8 cellular contexts compared by ENCODE assay signal in genomic region chr16:3400779-3401688, GRCh38. TPM values are rescaled to one million over a fixed set of nuclear protein-coding genes. Genes with fewer than 3 reads are reported as not detected.
A peak's percentile ranks its signal among the peaks of the same experiment; 100 is the strongest.
DNase-seq lines count a peak whose midpoint lies in the region; ATAC-seq and TF ChIP-seq lines count a peak whose summit lies in the region.

TSS of gene ZNF174 (plus strand) at chr16:3401215. CDS start at chr16:3402005, 790 bp downstream.
TSS of gene ZSCAN32 (minus strand) at chr16:3401004. CDS start at chr16:3397557, 3,447 bp downstream.

- H3K27me3 Mint-ChIP-seq in activated CD4-positive, alpha-beta T cell treated with anti-CD3 and anti-CD28 coated beads for 36 hours: no peaks in the 10 kb centered on the region

- H3K27ac ChIP-seq in cingulate gyrus (ENCODE audit: low read depth, low read length): peak within 1 kb of the TSS; percentile 60
- peak within 1 kb of the TSS; percentile 59 for H3K27ac ChIP-seq in layer of hippocampus (ENCODE audit: low read depth, low read length)

- no peaks in the 10 kb centered on the region for H3K27me3 ChIP-seq in BE2C
- no peaks in the 10 kb centered on the region for H3K27me3 ChIP-seq in layer of hippocampus (ENCODE audit: control insufficient read depth, insufficient read depth, low read length)

- peak within 1 kb of the TSS; percentile 91 for H3K4me3 Mint-ChIP-seq in activated CD4-positive, alpha-beta T cell treated with anti-CD3 and anti-CD28 coated beads for 36 hours

- H3K4me1 ChIP-seq in BE2C: no peaks in the 10 kb centered on the region

- CTCF ChIA-PET in activated CD4-positive, alpha-beta T cell treated with anti-CD3 and anti-CD28 coated beads for 36 hours (lab: Charles Lee): interaction anchor here (0.7 to 1.4 kb wide), 5 partner anchors 8 to 266 kb away, joined by 3 to 6 read pairs (median 3); partner anchors contain the start of genes NAA60, ZNF213 and ZNF597

- peak; percentile 96 for ATAC-seq in HG03442 (IDR thresholded peaks at IDR 0.05; ENCODE audit: unreplicated experiment)
- ATAC-seq in activated CD4-positive, alpha-beta T cell treated with anti-CD3 and anti-CD28 coated beads for 36 hours: peak; percentile 99

- intact Hi-C loops in activated CD4-positive, alpha-beta T cell treated with anti-CD3 and anti-CD28 coated beads for 36 hours (cut with DNase I, micrococcal nuclease): loop anchor here (1.0 to 5.0 kb wide), 12 partner anchors 36 to 277 kb away; partner anchors contain the start of genes ZNF263 (in 2 of the 2), CLUAP1 (in 1 of the 2), NAA60 (in 1 of the 2) and SLX4 (in 1 of the 2)

- no peaks in the 10 kb centered on the region for H3K9me3 ChIP-seq in BE2C

- POLR2A ChIA-PET in activated CD4-positive, alpha-beta T cell treated with anti-CD3 and anti-CD28 coated beads for 36 hours (lab: Charles Lee): interaction anchor here (0.5 to 2.3 kb wide), 6 partner anchors 43 to 185 kb away, joined by 3 to 8 read pairs (median 5); partner anchors contain the start of genes NAA60 and ZNF597

- peak within 1 kb of the TSS; percentile 83 for H3K27ac Mint-ChIP-seq in activated CD4-positive, alpha-beta T cell treated with anti-CD3 and anti-CD28 coated beads for 36 hours

- 0 out of 2 replicates have a peak, but pooled peaks have one; percentile 2 for TF ChIP-seq CTCF in BE2C (IDR thresholded peaks at IDR 0.05; ENCODE audit: low read depth, low read length)

- H3K4me1 Mint-ChIP-seq in activated CD4-positive, alpha-beta T cell treated with anti-CD3 and anti-CD28 coated beads for 36 hours: peaks cover 49% of the 10 kb centered on the region

- peaks cover 26% of the 10 kb centered on the region for H3K9me3 Mint-ChIP-seq in activated CD4-positive, alpha-beta T cell treated with anti-CD3 and anti-CD28 coated beads for 36 hours (ENCODE audit: low read depth)

- peaks cover 36% of the 10 kb centered on the region for H3K36me3 ChIP-seq in BE2C

- H3K4me3 ChIP-seq in BE2C (ENCODE audit: low read depth, low read length): peak within 1 kb of the TSS; percentile 84

- H3K36me3 Mint-ChIP-seq in activated CD4-positive, alpha-beta T cell treated with anti-CD3 and anti-CD28 coated beads for 36 hours (ENCODE audit: low read depth): peaks cover 63% of the 10 kb centered on the region

- peak; percentile 98 for DNase-seq in BE2C
- peak; percentile 98 for DNase-seq in GM19238 (ENCODE audit: insufficient read length, low spot score)
- DNase-seq in NCI-H524 (lab: John Stamatoyannopoulos, UW): peak; percentile 98 to 100
- peak; percentile 99 for DNase-seq in activated CD4-positive, alpha-beta T cell treated with anti-CD3 and anti-CD28 coated beads for 36 hours
- peak; percentile 93 to 98 for DNase-seq in stimulated activated CD4-positive, alpha-beta T cell treated with anti-CD3 and anti-CD28 coated beads, Interleukin-1b, Interleukin-23, amount 100 ng/mL, for 4 hours (ENCODE audit: low read depth in 2 of 2)

RNA-seq across cellular contexts. Expression of gene ZNF174, which starts in this region (rescaled TPM):
- polyA plus RNA-seq in BE2C (2012; ENCODE audit: insufficient read depth, insufficient read length, low read depth): 7.5 TPM
- total RNA-seq in activated CD4-positive, alpha-beta T cell treated with anti-CD3 and anti-CD28 coated beads for 36 hours: 1 to 10 TPM; 7.4 to 9.5 TPM

RNA-seq across cellular contexts. Expression of gene ZSCAN32, which starts in this region (rescaled TPM):
- polyA plus RNA-seq in BE2C (2012; ENCODE audit: insufficient read depth, insufficient read length, low read depth): 23.3 TPM
- total RNA-seq in activated CD4-positive, alpha-beta T cell treated with anti-CD3 and anti-CD28 coated beads for 36 hours: 10 to 100 TPM; 15.7 to 17.4 TPM

Comparison
In these comparisons a context has a peak if more than half of its experiments do, and no peak if none do; other contexts are left out.
1. Peak in every context shown above with its lines: DNase-seq, ATAC-seq, H3K4me3 ChIP-seq and H3K27ac ChIP-seq.